In genomic region chr17:77856551-77857305, GRCh38 we compare ENCODE assay signal across 14 cellular contexts.
"Had no signal": no experiment of that assay in that cellular context is flagged by ENCODE, and none has a peak within 500 bp of the region (broad histone marks: within the 10 kb centered on the region; RNA-seq: fewer than 3 reads in every experiment).

No MANE protein-coding gene starts in this region.

- H3K9me3 Mint-ChIP-seq: activated T-helper 17 cell treated with anti-CD3 and anti-CD28 coated beads, Interleukin-2, amount 50 U/mL, for 72 hours had no signal

- ATAC-seq: gastroesophageal sphincter, heart right ventricle had no signal

- H3K27ac Mint-ChIP-seq: activated T-helper 17 cell treated with anti-CD3 and anti-CD28 coated beads, Interleukin-2, amount 50 U/mL, for 72 hours; stimulated activated naive B cell treated with anti-CD40 and anti-IgM and Interleukin-4, amounts not matched to agents 10 μg/mL and 1 μg/mL and 100 μg/mL, for 72 hours had no signal

- DNase-seq: activated CD4-positive, alpha-beta T cell treated with anti-CD3 and anti-CD28 coated beads, Interleukin-2, amount 10 ng/mL, durations not matched to agents 7 days and 5 days; activated CD8-positive, alpha-beta memory T cell treated with anti-CD3 and anti-CD28 coated beads, Interleukin-2, amount 50 U/mL, for 48 hours; dermis blood vessel endothelial cell; erythroblast; retina; stimulated activated CD4-positive, alpha-beta T cell treated with anti-CD3 and anti-CD28 coated beads, Interleukin-15, amount 100 ng/mL, for 24 hours; stimulated activated naive B cell treated with anti-CD40 and anti-IgM and Interleukin-4, amounts not matched to agents 10 μg/mL and 1 μg/mL and 100 μg/mL, for 72 hours had no signal

- H3K27me3 Mint-ChIP-seq: activated T-helper 17 cell treated with anti-CD3 and anti-CD28 coated beads, Interleukin-2, amount 50 U/mL, for 72 hours had no signal

- H3K4me3 Mint-ChIP-seq: activated CD4-positive, alpha-beta T cell treated with anti-CD3 and anti-CD28 coated beads, Interleukin-2, amount 10 ng/mL, durations not matched to agents 7 days and 5 days; activated T-helper 17 cell treated with anti-CD3 and anti-CD28 coated beads, Interleukin-2, amount 50 U/mL, for 72 hours; stimulated activated naive B cell treated with anti-CD40 and anti-IgM and Interleukin-4, amounts not matched to agents 10 μg/mL and 1 μg/mL and 100 μg/mL, for 72 hours had no signal

- H3K9me3 ChIP-seq: ascending aorta, breast epithelium, gastroesophageal sphincter, heart right ventricle, neutrophil, tibial nerve had no signal
